In genomic region chr2:69798909-69799526, GRCh38 we compare ENCODE assay signal across 9 cellular contexts. TPM values are rescaled to one million over a fixed set of nuclear protein-coding genes. Genes with fewer than 3 reads are reported as not detected.
DNase-seq lines count a peak whose midpoint lies in the region; ATAC-seq and TF ChIP-seq lines count a peak whose summit lies in the region.
"Had no signal": no experiment of that assay in that cellular context is flagged by ENCODE, and none has a peak within 500 bp of the region (broad histone marks: within the 10 kb centered on the region; RNA-seq: fewer than 3 reads in every experiment).

No MANE protein-coding gene starts in this region.

- peaks cover 13% of the 10 kb centered on the region for H3K4me1 Mint-ChIP-seq in activated T-cell treated with anti-CD3 and anti-CD28 coated beads, Interleukin-2, amount 50 U/mL, for 24 hours (ENCODE audit: low read depth)

- no peak for DNase-seq in activated T-cell treated with anti-CD3 and anti-CD28 coated beads, Interleukin-2, amount 50 U/mL, for 24 hours
- DNase-seq in activated T-cell treated with anti-CD3 and anti-CD28 coated beads, Interleukin-2, amount 50 U/mL, for 48 hours = no peak
- no peak for DNase-seq in PC-3
- DNase-seq in fibroblast of lung (ENCODE audit: low read depth in 2 of 2) = peak; percentile 53 to 94
- no peak for DNase-seq in psoas muscle
- no peak for DNase-seq in HCEC 1CT

- H3K79me2 ChIP-seq in PC-3 (ENCODE audit: low read length) (no peaks in the 10 kb centered on the region), fibroblast of lung (ENCODE audit: control insufficient read depth, insufficient read depth, low read length) (no peaks in the 10 kb centered on the region)

- peak overlapping the region; percentile 55 for H3K4me2 ChIP-seq in PC-3 (ENCODE audit: low read length)
- peak overlapping the region; percentile 64 for H3K4me2 ChIP-seq in fibroblast of lung (ENCODE audit: extremely low read depth, insufficient read depth, low read length)

- H3K27ac ChIP-seq in PC-3 (ENCODE audit: low read length) (no peak overlapping the region), fibroblast of lung (ENCODE audit: insufficient read depth, low read length) (peak overlapping the region; percentile 44), psoas muscle (no peak overlapping the region)

- no peaks in the 10 kb centered on the region for H3K9me3 Mint-ChIP-seq in activated T-cell treated with anti-CD3 and anti-CD28 coated beads, Interleukin-2, amount 50 U/mL, for 24 hours
- H3K9me3 Mint-ChIP-seq: activated naive CD4-positive, alpha-beta T cell treated with anti-CD3 and anti-CD28 coated beads, Interleukin-2, amount 50 U/mL, for 72 hours had no signal

- H3F3A ChIP-seq in PC-3 (ENCODE audit: low read length, unreplicated experiment) = no peaks in the 10 kb centered on the region

- BruUV-seq in PC-3 (replicated peaks; lab: Mats Ljungman, UMichigan) = no TSS peak

- H3K4me3 Mint-ChIP-seq in activated T-cell treated with anti-CD3 and anti-CD28 coated beads, Interleukin-2, amount 50 U/mL, for 24 hours = peak overlapping the region; percentile 12

- H3K36me3 ChIP-seq in PC-3 (ENCODE audit: low read depth, low read length) (0 out of 2 replicates have a peak, but pooled peaks cover 2% of the 10 kb centered on the region), fibroblast of lung (ENCODE audit: control insufficient read depth, insufficient read depth, low read length) (no peaks in the 10 kb centered on the region), psoas muscle (ENCODE audit: insufficient read depth in 1 of 2, low read depth in 1 of 2) (peaks cover 0 to 2% of the 10 kb centered on the region in 2 donors)

- H3K9ac ChIP-seq in PC-3 (ENCODE audit: low read length) (no peak overlapping the region), fibroblast of lung (ENCODE audit: insufficient read depth, low read length) (no peak overlapping the region)

- CTCF ChIA-PET in PC-3 (lab: Charles Lee) = interaction anchor here (1.1 kb wide), 1 partner anchor 74 kb away, joined by 5 read pairs; no protein-coding TSS in a partner anchor

- no peak overlapping the region for H3K4me3 ChIP-seq in PC-3 (ENCODE audit: low read length)
- peak overlapping the region in 2 of 4 experiments; percentile 5 to 38 for H3K4me3 ChIP-seq in fibroblast of lung (replicated peaks in 1 of 4; ENCODE audit: control extremely low read depth in 1 of 4, insufficient read depth in 1 of 4, low read depth in 3 of 4, low read length in 4 of 4)
- peak overlapping the region; percentile 32 for H3K4me3 ChIP-seq in psoas muscle

- no peaks in the 10 kb centered on the region for H3K27me3 Mint-ChIP-seq in activated T-cell treated with anti-CD3 and anti-CD28 coated beads, Interleukin-2, amount 50 U/mL, for 24 hours

- H3K27me3 ChIP-seq in PC-3 (ENCODE audit: low read length) = no peaks in the 10 kb centered on the region
- H3K27me3 ChIP-seq in fibroblast of lung (ENCODE audit: control insufficient read depth, insufficient read depth, low read length) = no peaks in the 10 kb centered on the region
- H3K27me3 ChIP-seq in psoas muscle (ENCODE audit: insufficient read depth in 3 of 3, low read length in 2 of 3) = no peaks in the 10 kb centered on the region

- peaks cover 2% of the 10 kb centered on the region for H3K36me3 Mint-ChIP-seq in activated T-cell treated with anti-CD3 and anti-CD28 coated beads, Interleukin-2, amount 50 U/mL, for 24 hours (ENCODE audit: low read depth)

- WGBS in psoas muscle, 3 donors = 50 to 53% (median 51%) methylated on average over 4 of the region's 4 CpGs

- H2AFZ ChIP-seq in PC-3 (ENCODE audit: low read length) (no peak overlapping the region), fibroblast of lung (ENCODE audit: low read length) (no peak overlapping the region)

- POLR2A ChIA-PET in PC-3 (lab: Charles Lee; ENCODE audit: unreplicated experiment) = interaction anchor here (0.5 to 0.7 kb wide), 2 partner anchors 47 to 57 kb away, joined by 3 to 7 read pairs; no protein-coding TSS in a partner anchor

- no peaks in the 10 kb centered on the region for H3K9me2 ChIP-seq in PC-3 (replicated peaks; ENCODE audit: low read length)

- ATAC-seq in PC-3 = no peak
- ATAC-seq in psoas muscle = peak in 1 of 4 donors; percentile 8
- ATAC-seq in HG02970 (IDR thresholded peaks at IDR 0.05; ENCODE audit: low FRiP score, unreplicated experiment) = no peak
- no peak for ATAC-seq in HG03457 (IDR thresholded peaks at IDR 0.05; ENCODE audit: unreplicated experiment)

- H3K4me1 ChIP-seq in PC-3 (ENCODE audit: insufficient read depth, low read length) (peaks cover 15% of the 10 kb centered on the region), fibroblast of lung (ENCODE audit: control insufficient read depth, extremely low read depth, insufficient read depth, low read length) (peaks cover 7% of the 10 kb centered on the region), psoas muscle (peaks cover 3% of the 10 kb centered on the region)

- TF ChIP-seq CTCF in PC-3 (conservative IDR thresholded peaks at IDR 0.05; ENCODE audit: low read depth, low read length) (no peak), fibroblast of lung (conservative IDR thresholded peaks at IDR 0.05 in 1 of 2, IDR thresholded peaks at IDR 0.05 in 1 of 2; ENCODE audit: low read depth in 1 of 2, low read length in 2 of 2) (no peak), psoas muscle (IDR thresholded peaks at IDR 0.05) (no peak)

- intact Hi-C loops in PC-3 (cut with micrococcal nuclease) = no loop called here
- intact Hi-C loops in psoas muscle (cut with DNase I) = no loop called here

- H3K27ac Mint-ChIP-seq in activated T-cell treated with anti-CD3 and anti-CD28 coated beads, Interleukin-2, amount 50 U/mL, for 24 hours = no peak overlapping the region
- H3K27ac Mint-ChIP-seq: activated naive CD4-positive, alpha-beta T cell treated with anti-CD3 and anti-CD28 coated beads, Interleukin-2, amount 50 U/mL, for 72 hours had no signal

- H3K9me3 ChIP-seq in PC-3 (ENCODE audit: low read length) = no peaks in the 10 kb centered on the region
- H3K9me3 ChIP-seq in fibroblast of lung (ENCODE audit: control insufficient read depth, insufficient read depth, low read depth, low read length) = no peaks in the 10 kb centered on the region
- H3K9me3 ChIP-seq in psoas muscle = no peaks in the 10 kb centered on the region

- H4K20me1 ChIP-seq in PC-3 (ENCODE audit: low read length) (no peaks in the 10 kb centered on the region), fibroblast of lung (ENCODE audit: control insufficient read depth, extremely low read depth, insufficient read depth, low read length) (no peaks in the 10 kb centered on the region)

RNA-seq across cellular contexts. Expression of gene GMCL1, which starts 30.4 kb away (rescaled TPM):
- 12.7 TPM in 2 replicates for total RNA-seq in PC-3 (2014; rRNA removed)
- 7.7 and 9.1 TPM in 2 replicates for total RNA-seq in fibroblast of lung
- 7.6 and 12.4 TPM in 2 replicates for polyA plus RNA-seq in fibroblast of lung
- 5.7 and 7.6 TPM in 2 replicates for polyA plus RNA-seq in fibroblast of lung (2012)
- polyA minus RNA-seq in fibroblast of lung (ENCODE audit: low replicate concordance) = 0.15 and 0.67 TPM in 2 replicates
- 1 to 10 TPM; 3.0 to 4.1 (median 3.1) TPM for total RNA-seq in psoas muscle
- polyA plus RNA-seq in psoas muscle = 1 to 10 TPM; 1.3 to 2.9 (median 2.0) TPM

RNA-seq across cellular contexts. Expression of gene ANXA4, which starts 57.1 kb away (rescaled TPM):
- total RNA-seq in PC-3 (2014; rRNA removed) (43.3 and 51.1 TPM in 2 replicates), fibroblast of lung (106 and 114 TPM in 2 replicates), psoas muscle (10 to 100 TPM; 19.4 to 29.0 (median 23.4) TPM)
- polyA plus RNA-seq in fibroblast of lung (98.4 and 106 TPM in 2 replicates), psoas muscle (10 to 100 TPM; 13.2 to 17.0 (median 13.2) TPM)
- 162 and 163 TPM in 2 replicates for polyA plus RNA-seq in fibroblast of lung (2012)
- 148 and 171 TPM in 2 replicates for polyA minus RNA-seq in fibroblast of lung (ENCODE audit: low replicate concordance)

Comparison
In these comparisons a context has a peak if more than half of its experiments do, and no peak if none do; other contexts are left out.
1. DNase-seq: peak in fibroblast of lung (2 of 2); none in activated T-cell treated with anti-CD3 and anti-CD28 coated beads, Interleukin-2, amount 50 U/mL, for 24 hours (single experiment), activated T-cell treated with anti-CD3 and anti-CD28 coated beads, Interleukin-2, amount 50 U/mL, for 48 hours (0 of 2), PC-3 (single experiment), psoas muscle (0 of 2) and HCEC 1CT (single experiment).